ENCODE assay signal across 8 cellular contexts in the genomic region with DNA sequence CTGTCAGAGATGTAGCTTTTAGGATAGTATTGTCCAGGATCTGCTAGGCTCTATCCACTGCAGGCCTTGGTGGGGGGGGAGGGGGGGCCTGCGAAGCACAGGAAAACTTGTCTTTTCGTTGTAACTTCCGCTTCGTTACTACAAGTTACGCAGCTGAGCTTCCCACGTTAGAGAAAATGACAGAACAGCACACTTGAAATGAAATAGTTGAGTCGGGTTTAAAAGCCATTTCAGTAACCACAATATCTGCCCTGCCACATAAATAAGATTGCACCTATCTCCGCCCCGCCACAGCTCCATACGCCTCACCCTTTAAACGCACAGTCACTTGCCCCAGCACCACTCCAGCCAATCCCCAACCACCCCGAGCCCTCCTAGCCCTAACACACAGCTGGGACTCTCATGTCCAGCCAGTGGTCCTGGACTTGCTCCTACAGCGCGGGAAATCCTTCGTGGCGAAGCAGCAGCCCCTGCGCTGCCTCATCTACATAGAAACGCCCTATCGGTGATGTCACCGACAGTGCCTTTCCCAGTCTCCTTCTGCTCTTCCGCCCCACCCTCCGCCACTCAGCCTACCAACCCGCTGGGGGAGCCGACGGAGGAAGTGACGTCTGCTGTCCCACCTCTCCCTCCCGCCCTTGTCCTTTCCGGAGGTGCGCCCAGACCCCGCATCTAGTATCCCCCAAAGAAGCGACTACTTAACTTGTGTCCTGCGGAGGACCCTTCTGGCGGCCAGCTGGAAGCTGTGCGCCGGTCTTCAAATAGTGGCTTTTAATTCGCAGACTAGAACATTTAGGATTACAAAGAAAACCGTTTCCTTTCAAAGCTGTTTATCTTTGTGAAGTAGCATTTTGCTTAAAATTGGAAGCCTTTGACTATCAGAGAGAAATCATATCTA. TPM values are rescaled to one million over a fixed set of nuclear protein-coding genes. Genes with fewer than 3 reads are reported as not detected.
DNase-seq lines count a peak whose midpoint lies in the region; ATAC-seq and TF ChIP-seq lines count a peak whose summit lies in the region.
"Not testable (repeated sequence)": the region's sequence is repeated elsewhere in the genome, so short reads cannot be mapped to it uniquely, and the experiment has no call there.

No MANE protein-coding gene starts in this region.

- peak overlapping the region; percentile 52 for H3K4me3 ChIP-seq in fibroblast of mammary gland (ENCODE audit: control insufficient read depth, low read depth, low read length)
- not testable (repeated sequence) for H3K4me3 ChIP-seq in mucosa of stomach (ENCODE audit: low read length)

- H3K9ac ChIP-seq in mucosa of stomach (ENCODE audit: low read length) = peak overlapping the region; percentile 45

- not testable (repeated sequence) for H3K36me3 ChIP-seq in mucosa of stomach (ENCODE audit: control insufficient read depth, insufficient read depth, low read length)

- H3K27me3 ChIP-seq in mucosa of stomach (ENCODE audit: control insufficient read depth, insufficient read depth, low read length) = peaks cover 18% of the 10 kb centered on the region

- peak; percentile 95 for DNase-seq in DMS 273 (lab: John Stamatoyannopoulos, UW; ENCODE audit: unreplicated experiment)
- peak; percentile 94 for DNase-seq in HT1080 (ENCODE audit: low read depth)
- DNase-seq in SHP77 treated with DMSO at 0.1 percent for 48 hours (lab: John Stamatoyannopoulos, UW) = peak; percentile 97
- peak; percentile 64 for DNase-seq in activated effector memory CD4-positive, alpha-beta T cell treated with Interleukin-2 at 50 U/mL for 16 hours
- DNase-seq in fibroblast of mammary gland (ENCODE audit: low read depth) = peak; percentile 98
- DNase-seq in stimulated activated CD8-positive, alpha-beta memory T cell treated with anti-CD3 and anti-CD28 coated beads, Interleukin-4, amount 100 ng/mL, for 4 hours (ENCODE audit: low read depth in 2 of 2, low spot score in 1 of 2) = peak; percentile 19 to 46

- ATAC-seq in GM21526 (IDR thresholded peaks at IDR 0.05; ENCODE audit: low FRiP score, unreplicated experiment) = peak; percentile 80

- H3K4me1 ChIP-seq in mucosa of stomach (ENCODE audit: control insufficient read depth, insufficient read depth, low read length) = not testable (repeated sequence)

- not testable (repeated sequence) for H3K9me3 ChIP-seq in mucosa of stomach (ENCODE audit: control insufficient read depth, low read length)

- TF ChIP-seq CTCF in fibroblast of mammary gland (conservative IDR thresholded peaks at IDR 0.05; ENCODE audit: control insufficient read depth, insufficient read depth, low read depth, low read length) = not testable (repeated sequence)

RNA-seq across cellular contexts. Expression of a gene that starts 46.2 kb away (rescaled TPM):
- not detected in 2 replicates for total RNA-seq in HT1080 (2014; rRNA removed; shearing (Covaris generic))
- not detected in 2 replicates for polyA plus RNA-seq in HT1080 (2015; cell fraction: cytosol; rRNA removed)
- polyA plus RNA-seq in HT1080 (2015; cell fraction: nucleus; rRNA removed) = not detected in 2 replicates

Comparison
In these comparisons a context has a peak if more than half of its experiments do, and no peak if none do; other contexts are left out.
1. DNase-seq: peak in every context shown above with its lines; median percentile 98 in fibroblast of mammary gland; 97 in SHP77 treated with DMSO at 0.1 percent for 48 hours; 95 in DMS 273; 94 in HT1080; 64 in activated effector memory CD4-positive, alpha-beta T cell treated with Interleukin-2 at 50 U/mL for 16 hours; 32 in stimulated activated CD8-positive, alpha-beta memory T cell treated with anti-CD3 and anti-CD28 coated beads, Interleukin-4, amount 100 ng/mL, for 4 hours.